ENCODE assay signal across 13 cellular contexts in genomic region chr4:112213091-112213490, GRCh38. TPM values are rescaled to one million over a fixed set of nuclear protein-coding genes. Genes with fewer than 3 reads are reported as not detected.
DNase-seq lines count a peak whose midpoint lies in the region; ATAC-seq and TF ChIP-seq lines count a peak whose summit lies in the region.
"Had no signal": no experiment of that assay in that cellular context is flagged by ENCODE, and none has a peak within 500 bp of the region (broad histone marks: within the 10 kb centered on the region; RNA-seq: fewer than 3 reads in every experiment).

No MANE protein-coding gene starts in this region.

- H3K4me1 Mint-ChIP-seq in MCF 10A (ENCODE audit: insufficient read depth, unreplicated experiment), result peaks cover 12% of the 10 kb centered on the region
- H3K4me1 Mint-ChIP-seq: neural crest cell had no signal

- BruUV-seq in MCF 10A (replicated peaks; lab: Mats Ljungman, UMichigan), result no TSS peak

- POLR2A ChIA-PET in MCF 10A (lab: Yijun Ruan, JAX), result interaction anchor here (0.6 to 9.8 kb wide), 12 partner anchors 10 to 113 kb away, joined by 3 to 141 read pairs (median 6); partner anchors contain the start of genes AP1AR, FAM241A and TIFA

- H3K4me3 Mint-ChIP-seq in MCF 10A (ENCODE audit: unreplicated experiment), result no peak overlapping the region
- H3K4me3 Mint-ChIP-seq: neural crest cell had no signal

- H3K27ac ChIP-seq in breast epithelium, result no peak overlapping the region
- H3K27ac ChIP-seq in transverse colon, result no peak overlapping the region
- H3K27ac ChIP-seq: testis had no signal

- no peaks in the 10 kb centered on the region for H3K36me3 ChIP-seq in breast epithelium
- H3K36me3 ChIP-seq in transverse colon, result no peaks in the 10 kb centered on the region

- ATAC-seq in HG03103 (IDR thresholded peaks at IDR 0.05; ENCODE audit: low read depth, unreplicated experiment), result peak; percentile 67
- ATAC-seq in GM21528 (IDR thresholded peaks at IDR 0.05; ENCODE audit: low FRiP score, unreplicated experiment), result no peak
- no peak for ATAC-seq in GM19328 (IDR thresholded peaks at IDR 0.05; ENCODE audit: unreplicated experiment)

- TF ChIP-seq CTCF in MCF 10A (IDR thresholded peaks at IDR 0.05; ENCODE audit: unreplicated experiment), result no peak
- TF ChIP-seq CTCF in breast epithelium (IDR thresholded peaks at IDR 0.05), result no peak
- no peak for TF ChIP-seq CTCF in transverse colon (IDR thresholded peaks at IDR 0.05)

- H3K27me3 Mint-ChIP-seq in MCF 10A (ENCODE audit: insufficient read depth, unreplicated experiment), result no peaks in the 10 kb centered on the region

- in situ Hi-C loops in transverse colon (cut with MboI; ENCODE audit: low pct_ligation_motif_present in 1 of 4, low pct_unique_long_range_greater_than_20kb in 1 of 4, low sequenced_read_pairs in 3 of 4), result loop anchor here in 1 of 4 donors (25.0 kb wide), 1 partner anchor 101 kb away; no protein-coding TSS in a partner anchor

- 33 to 49% methylated on average over 1 to 2 of the region's 2 CpGs for WGBS in transverse colon (ENCODE audit: low coverage in 1 of 2), 2 donors

- H3K9me3 Mint-ChIP-seq in MCF 10A (ENCODE audit: unreplicated experiment), result peaks cover 9% of the 10 kb centered on the region
- H3K9me3 Mint-ChIP-seq: neural crest cell had no signal

- TF ChIP-seq EP300 in transverse colon (IDR thresholded peaks at IDR 0.05; ENCODE audit: low read depth), result no peak

- peak overlapping the region; percentile 90 for H3K27ac Mint-ChIP-seq in MCF 10A (ENCODE audit: low read depth, unreplicated experiment)

- no peak overlapping the region for H3K4me3 ChIP-seq in breast epithelium
- no peak overlapping the region for H3K4me3 ChIP-seq in transverse colon
- H3K4me3 ChIP-seq: testis had no signal

- DNase-seq in MCF 10A (ENCODE audit: unreplicated experiment) (peak; percentile 15), breast epithelium (ENCODE audit: low spot score in 2 of 2) (no peak), RPMI8226 (peak; percentile 77), transverse colon (peak; percentile 54), germinal center (ENCODE audit: low spot score) (no peak)
- DNase-seq: 8988T; activated T-cell treated with anti-CD3 and anti-CD28 coated beads, Interleukin-2, amount 50 U/mL, for 1 hour; Kasumi-1; testis had no signal

- H3K9me3 ChIP-seq in breast epithelium (no peaks in the 10 kb centered on the region), transverse colon (no peaks in the 10 kb centered on the region)
- H3K9me3 ChIP-seq: testis had no signal

- TF ChIP-seq POLR2A in breast epithelium (IDR thresholded peaks at IDR 0.05), result no peak
- no peak for TF ChIP-seq POLR2A in transverse colon (IDR thresholded peaks at IDR 0.05)

- CTCF ChIA-PET in MCF 10A (lab: Yijun Ruan, JAX), result interaction anchor here (0.6 to 5.3 kb wide), 7 partner anchors 10 to 113 kb away, joined by 3 to 67 read pairs (median 5); partner anchors contain the start of gene AP1AR

- H3K4me1 ChIP-seq in breast epithelium (no peaks in the 10 kb centered on the region), transverse colon (no peaks in the 10 kb centered on the region)
- H3K4me1 ChIP-seq: testis had no signal

- H3K36me3 Mint-ChIP-seq in MCF 10A (ENCODE audit: insufficient read depth, unreplicated experiment), result no peaks in the 10 kb centered on the region

- H3K27me3 ChIP-seq in breast epithelium, result no peaks in the 10 kb centered on the region
- no peaks in the 10 kb centered on the region for H3K27me3 ChIP-seq in transverse colon
- H3K27me3 ChIP-seq: testis had no signal

- intact Hi-C loops in MCF 10A (cut with micrococcal nuclease), result no loop called here
- intact Hi-C loops in breast epithelium (cut with DNase I; ENCODE audit: low total_unique reads), result no loop called here
- intact Hi-C loops in transverse colon (cut with DNase I; ENCODE audit: low total_unique reads), result no loop called here

RNA-seq across cellular contexts. Expression of gene AP1AR, which starts 18.5 kb away (rescaled TPM):
- total RNA-seq in MCF 10A (2022) (38.4 and 39.7 TPM in 2 replicates), breast epithelium (10 to 100 TPM; 20.2 to 36.1 (median 23.6) TPM), transverse colon (10 to 100 TPM in 3 of 4 donors, 1 to 10 TPM in 1; 9.8 to 41.8 (median 38.7) TPM)

Comparison
In these comparisons a context has a peak if more than half of its experiments do, and no peak if none do; other contexts are left out.
1. DNase-seq: peak in MCF 10A (single experiment), RPMI8226 (single experiment) and transverse colon (single experiment); none in breast epithelium (0 of 2) and germinal center (single experiment).